Comparison of ENCODE assay signal across 8 cellular contexts in the genomic region with DNA sequence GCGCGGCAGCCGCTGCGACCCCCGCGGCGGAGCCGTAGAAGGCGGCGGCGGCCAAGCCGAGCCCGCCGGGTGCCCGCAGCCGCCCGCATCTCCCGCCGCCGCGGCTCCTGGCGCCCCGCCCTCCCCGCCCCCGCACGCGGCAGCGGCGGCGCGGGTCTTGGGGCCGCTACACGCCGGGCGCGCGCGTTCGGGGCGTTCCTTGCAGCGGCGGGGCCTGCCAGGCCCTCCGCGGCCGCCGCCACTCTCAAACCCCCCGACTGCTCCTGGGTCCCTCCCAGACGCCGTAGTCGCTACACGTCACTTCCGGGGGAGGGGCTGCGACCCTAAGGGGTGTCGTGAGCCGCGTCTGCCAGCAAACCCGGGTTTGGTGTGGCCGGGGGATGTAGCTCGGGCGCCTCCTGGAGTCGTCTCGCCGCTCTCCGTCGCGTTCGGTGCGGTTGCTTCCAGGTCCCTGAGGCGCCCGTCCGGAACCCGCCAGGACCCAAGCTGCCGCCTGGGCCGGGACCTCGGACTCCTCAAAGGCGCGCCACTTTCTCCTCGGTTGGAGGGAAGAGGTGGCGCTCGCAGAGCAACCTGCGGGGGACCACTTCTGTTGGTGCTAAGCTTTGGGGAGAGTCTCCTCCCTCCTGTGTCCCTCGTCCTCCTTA. TPM values are rescaled to one million over a fixed set of nuclear protein-coding genes. Genes with fewer than 3 reads are reported as not detected.
DNase-seq lines count a peak whose midpoint lies in the region; ATAC-seq and TF ChIP-seq lines count a peak whose summit lies in the region.

A gene with protein sequence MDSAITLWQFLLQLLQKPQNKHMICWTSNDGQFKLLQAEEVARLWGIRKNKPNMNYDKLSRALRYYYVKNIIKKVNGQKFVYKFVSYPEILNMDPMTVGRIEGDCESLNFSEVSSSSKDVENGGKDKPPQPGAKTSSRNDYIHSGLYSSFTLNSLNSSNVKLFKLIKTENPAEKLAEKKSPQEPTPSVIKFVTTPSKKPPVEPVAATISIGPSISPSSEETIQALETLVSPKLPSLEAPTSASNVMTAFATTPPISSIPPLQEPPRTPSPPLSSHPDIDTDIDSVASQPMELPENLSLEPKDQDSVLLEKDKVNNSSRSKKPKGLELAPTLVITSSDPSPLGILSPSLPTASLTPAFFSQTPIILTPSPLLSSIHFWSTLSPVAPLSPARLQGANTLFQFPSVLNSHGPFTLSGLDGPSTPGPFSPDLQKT (minus strand): TSS at position 285 of the 647 bp plus-strand sequence. CDS start 8,129 bp downstream, outside the sequence.

- H3K4me2 ChIP-seq in KMS-11: peak within 1 kb of the TSS; percentile 89

- peak within 1 kb of the TSS; percentile 70 for H2AFZ ChIP-seq in KMS-11 (ENCODE audit: low read depth)

- peak; percentile 95 for DNase-seq in DMS79 (lab: John Stamatoyannopoulos, UW)
- DNase-seq in Panc1 (ENCODE audit: low read depth, low spot score): peak; percentile 84
- DNase-seq in activated T-cell treated with anti-CD3 and anti-CD28 coated beads, Interleukin-2, amount 50 U/mL, for 48 hours: peak; percentile 99
- DNase-seq in esophagus muscularis mucosa (ENCODE audit: extremely low spot score): peak; percentile 99
- DNase-seq in myocyte (ENCODE audit: low read depth): peak; percentile 99
- peak; percentile 99 for DNase-seq in stimulated activated CD8-positive, alpha-beta memory T cell treated with anti-CD3 and anti-CD28 coated beads, Interleukin-7, amount 100 ng/mL, for 48 hours (ENCODE audit: extremely low read depth in 1 of 2, low read depth in 1 of 2)

- no peaks in the 10 kb centered on the region for H3K9me3 ChIP-seq in Panc1 (ENCODE audit: control insufficient read depth, insufficient read depth, low read depth, low read length)
- H3K9me3 ChIP-seq in esophagus muscularis mucosa: no peaks in the 10 kb centered on the region

- TF ChIP-seq EP300 in esophagus muscularis mucosa (IDR thresholded peaks at IDR 0.05): no peak

- WGBS in esophagus muscularis mucosa: no CpG with 5 or more reads among the region's 82 CpGs

- H4K20me1 ChIP-seq in KMS-11 (ENCODE audit: insufficient read depth): peaks cover 6% of the 10 kb centered on the region; the same call in 1 of the 2 replicates

- no peaks in the 10 kb centered on the region for H3K27me3 ChIP-seq in KMS-11 (ENCODE audit: insufficient read depth, low read depth)
- H3K27me3 ChIP-seq in Panc1 (ENCODE audit: control insufficient read depth, insufficient read depth, low read length): no peaks in the 10 kb centered on the region
- H3K27me3 ChIP-seq in esophagus muscularis mucosa: no peaks in the 10 kb centered on the region

- intact Hi-C loops in Panc1 (cut with micrococcal nuclease; ENCODE audit: unreplicated experiment) (loop anchor here (2.0 kb wide), 2 partner anchors 41 to 103 kb away; no protein-coding TSS in a partner anchor), esophagus muscularis mucosa (cut with DNase I) (loop anchor here (1.0 kb wide), 1 partner anchor 38 kb away; no protein-coding TSS in a partner anchor)

- peak within 1 kb of the TSS; percentile 91 for H3K9ac ChIP-seq in KMS-11

- H3K27ac ChIP-seq in KMS-11: peak within 1 kb of the TSS; percentile 97
- H3K27ac ChIP-seq in Panc1 (ENCODE audit: low read length): peak within 1 kb of the TSS; percentile 95
- peak within 1 kb of the TSS; percentile 96 to 98 (median 96) for H3K27ac ChIP-seq in esophagus muscularis mucosa (replicated peaks in 1 of 4)

- TF ChIP-seq CTCF in KMS-11 (conservative IDR thresholded peaks at IDR 0.05; ENCODE audit: low read depth, low read length) (peak; percentile 59), Panc1 (IDR thresholded peaks at IDR 0.05) (peak; percentile 88), esophagus muscularis mucosa (IDR thresholded peaks at IDR 0.05) (peak; percentile 74 to 87 (median 75))

- H3K4me3 ChIP-seq in KMS-11 (IDR thresholded peaks at IDR 0.05; ENCODE audit: insufficient read depth, low read depth, low read length) (peak within 1 kb of the TSS; percentile 96), Panc1 (ENCODE audit: low read depth in 2 of 2, low read length in 2 of 2) (peak within 1 kb of the TSS; percentile 84 to 94), esophagus muscularis mucosa (peak within 1 kb of the TSS; percentile 73 to 89 (median 81))

- peaks cover 39% of the 10 kb centered on the region for H3K4me1 ChIP-seq in KMS-11 (ENCODE audit: low read depth, poor library complexity, severe bottlenecking)
- H3K4me1 ChIP-seq in Panc1 (ENCODE audit: control insufficient read depth, insufficient read depth, low read length): peaks cover 18% of the 10 kb centered on the region
- peaks cover 32 to 47% (median 37%) of the 10 kb centered on the region in 4 donors for H3K4me1 ChIP-seq in esophagus muscularis mucosa

- H3K79me2 ChIP-seq in KMS-11 (ENCODE audit: insufficient read depth, low read depth): peaks cover 42% of the 10 kb centered on the region

- H3K36me3 ChIP-seq in KMS-11 (ENCODE audit: insufficient read depth): no peaks in the 10 kb centered on the region
- peaks cover 4% of the 10 kb centered on the region; the same call in 1 of the 2 replicates for H3K36me3 ChIP-seq in Panc1 (ENCODE audit: control insufficient read depth, insufficient read depth, low read length)
- H3K36me3 ChIP-seq in esophagus muscularis mucosa: no peaks in the 10 kb centered on the region

- CTCF ChIA-PET in Panc1 (lab: Charles Lee): interaction anchor here (0.6 to 2.3 kb wide), 8 partner anchors 24 to 458 kb away, joined by 3 to 14 read pairs (median 6); no protein-coding TSS in a partner anchor

- in situ Hi-C loops in Panc1 (cut with HindIII; ENCODE audit: low pct_unique_long_range_greater_than_20kb, low sequenced_read_pairs): no loop called here

- no TSS peak for BruUV-seq in Panc1 (replicated peaks; lab: Mats Ljungman, UMichigan)

- ATAC-seq in GM21723 (IDR thresholded peaks at IDR 0.05; ENCODE audit: unreplicated experiment) (peak; percentile 84), Panc1 (peak; percentile 98)

- peak; percentile 70 for TF ChIP-seq POLR2A in esophagus muscularis mucosa (IDR thresholded peaks at IDR 0.05; ENCODE audit: low read depth)

- POLR2A ChIA-PET in Panc1 (lab: Charles Lee): interaction anchor here (0.5 to 0.8 kb wide), 6 partner anchors 14 to 1021 kb away, joined by 3 to 16 read pairs (median 4); no protein-coding TSS in a partner anchor

RNA-seq across cellular contexts. Expression of the gene that starts here (rescaled TPM):
- total RNA-seq in Panc1 (2021; ENCODE audit: unreplicated experiment) (54.6 TPM), esophagus muscularis mucosa (10 to 100 TPM; 18.7 to 23.2 (median 20.5) TPM), myocyte (18.1 and 19.0 TPM in 2 replicates)
- 5.0 TPM for polyA plus RNA-seq in Panc1 (2012; ENCODE audit: insufficient read length)
- polyA plus RNA-seq in myocyte (2012): 5.0 TPM

Comparison
In these comparisons a context has a peak if more than half of its experiments do, and no peak if none do; other contexts are left out.
1. Peak in every context shown above with its lines: DNase-seq, ATAC-seq, H3K4me3 ChIP-seq and H3K27ac ChIP-seq.